Comparison of ENCODE assay signal across 19 cellular contexts in genomic region chr17:82151106-82151957, GRCh38. TPM values are rescaled to one million over a fixed set of nuclear protein-coding genes. Genes with fewer than 3 reads are reported as not detected.
A peak's percentile ranks its signal among the peaks of the same experiment; 100 is the strongest.
DNase-seq lines count a peak whose midpoint lies in the region; ATAC-seq and TF ChIP-seq lines count a peak whose summit lies in the region.
"Had no signal": no experiment of that assay in that cellular context is flagged by ENCODE, and none has a peak within 500 bp of the region (broad histone marks: within the 10 kb centered on the region; RNA-seq: fewer than 3 reads in every experiment).

No MANE protein-coding gene starts in this region.

- H3K4me1 ChIP-seq in osteoblast (ENCODE audit: insufficient read depth, low read length): peaks cover 3% of the 10 kb centered on the region
- peaks cover 0 to 29% (median 17%) of the 10 kb centered on the region in 4 donors for H3K4me1 ChIP-seq in stomach
- H3K4me1 ChIP-seq: Peyer's patch, SJCRH30 had no signal

- CTCF ChIA-PET in RWPE1 (lab: Yijun Ruan, JAX): interaction anchor here (2.2 kb wide), 1 partner anchor 121 kb away, joined by 13 read pairs; no protein-coding TSS in a partner anchor

- no peaks in the 10 kb centered on the region for H3K79me2 ChIP-seq in osteoblast (ENCODE audit: insufficient read depth, low read length)

- peaks cover 5% of the 10 kb centered on the region for H3K36me3 ChIP-seq in osteoblast (ENCODE audit: insufficient read depth, low read length)
- H3K36me3 ChIP-seq in stomach: peaks cover 0 to 34% (median 24%) of the 10 kb centered on the region in 4 donors
- H3K36me3 ChIP-seq: BLaER1 treated with 17β-estradiol and CSF1 and Interleukin-3, amounts not matched to agents 10 nM and 100 nM; SJCRH30 had no signal

- no peak overlapping the region for H3K4me2 ChIP-seq in osteoblast (ENCODE audit: insufficient read depth, low read length)
- H3K4me2 ChIP-seq: BLaER1 treated with 17β-estradiol and CSF1 and Interleukin-3, amounts not matched to agents 10 nM and 100 nM had no signal

- intact Hi-C loops in stomach (cut with DNase I; ENCODE audit: low total_unique reads): no loop called here

- peak overlapping the region; percentile 49 for H3K27ac ChIP-seq in RWPE1
- H3K27ac ChIP-seq in osteoblast (ENCODE audit: low read depth, low read length): no peak overlapping the region
- peak overlapping the region; percentile 81 to 93 (median 85) for H3K27ac ChIP-seq in stomach
- H3K27ac ChIP-seq: BLaER1 treated with 17β-estradiol and CSF1 and Interleukin-3, amounts not matched to agents 10 nM and 100 nM; Peyer's patch; SJCRH30 had no signal

- no peak overlapping the region for H2AFZ ChIP-seq in osteoblast (ENCODE audit: low read length)

- H3K4me3 ChIP-seq in osteoblast (ENCODE audit: insufficient read depth, low read length): no peak overlapping the region
- no peak overlapping the region for H3K4me3 ChIP-seq in stomach
- H3K4me3 ChIP-seq: BLaER1 treated with 17β-estradiol and CSF1 and Interleukin-3, amounts not matched to agents 10 nM and 100 nM; Peyer's patch; SJCRH30 had no signal

- in situ Hi-C loops in KBM-7 (cut with MboI; ENCODE audit: low pct_unique_long_range_greater_than_20kb, low sequenced_read_pairs) (no loop called here), ACHN (cut with HindIII; ENCODE audit: low pct_ligation_motif_present, low pct_unique_long_range_greater_than_20kb, low sequenced_read_pairs) (no loop called here)

- H3K9me3 ChIP-seq in osteoblast (ENCODE audit: low read depth, low read length) (no peaks in the 10 kb centered on the region), stomach (no peaks in the 10 kb centered on the region)
- H3K9me3 ChIP-seq: Peyer's patch, SJCRH30 had no signal

- no peak for TF ChIP-seq EP300 in stomach (IDR thresholded peaks at IDR 0.05)

- DNase-seq in D341Med (ENCODE audit: low spot score): peak; percentile 43
- no peak for DNase-seq in RWPE1 (ENCODE audit: low spot score)
- peak; percentile 58 for DNase-seq in osteoblast (ENCODE audit: insufficient read length, low spot score, missing footprints)
- DNase-seq in stomach: peak; percentile 33
- no peak for DNase-seq in KBM-7
- DNase-seq in ACHN: no peak
- no peak for DNase-seq in NCI-H2196 (lab: John Stamatoyannopoulos, UW; ENCODE audit: unreplicated experiment)
- DNase-seq: CD8-positive, alpha-beta T cell; DMS153; NCI-H1092; NCI-H1436; NCI-H1930; NCI-H226; NCI-H524; Peyer's patch; SJCRH30 had no signal

- POLR2A ChIA-PET in RWPE1 (lab: Yijun Ruan, JAX; ENCODE audit: low non-redundant PET): no interaction called here

- peaks cover 2% of the 10 kb centered on the region for H4K20me1 ChIP-seq in osteoblast (ENCODE audit: insufficient read depth, low read length)

- H3K27me3 ChIP-seq in osteoblast (ENCODE audit: insufficient read depth, low read length): no peaks in the 10 kb centered on the region
- H3K27me3 ChIP-seq in stomach: no peaks in the 10 kb centered on the region
- H3K27me3 ChIP-seq: BLaER1 treated with 17β-estradiol and CSF1 and Interleukin-3, amounts not matched to agents 10 nM and 100 nM; Peyer's patch; SJCRH30 had no signal

- no peak for TF ChIP-seq POLR2A in stomach (IDR thresholded peaks at IDR 0.05)

- no peak for ATAC-seq in GM18502 (IDR thresholded peaks at IDR 0.05; ENCODE audit: poor library complexity, unreplicated experiment)
- ATAC-seq: CD8-positive, alpha-beta T cell; HCT116 had no signal

- WGBS in stomach, 5 donors: 66 to 92% (median 81%) methylated on average over 12 to 22 of the region's 22 CpGs

- no peak for TF ChIP-seq CTCF in RWPE1 (conservative IDR thresholded peaks at IDR 0.05; ENCODE audit: low read depth)
- TF ChIP-seq CTCF in osteoblast (IDR thresholded peaks at IDR 0.05; ENCODE audit: extremely low read depth, low read depth, low read length): no peak
- no peak for TF ChIP-seq CTCF in stomach (IDR thresholded peaks at IDR 0.05)

RNA-seq across cellular contexts. Expression of gene FASN, which starts 53.3 kb away (rescaled TPM):
- 120 and 142 TPM in 2 replicates for total RNA-seq in osteoblast
- 100 to 1,000 TPM in 3 of 5 donors, 10 to 100 TPM in 2; 22.8 to 268 (median 175) TPM for total RNA-seq in stomach
- polyA plus RNA-seq in stomach: 10 to 100 TPM; 36.0 to 97.8 (median 53.3) TPM

Comparison
In these comparisons a context has a peak if more than half of its experiments do, and no peak if none do; other contexts are left out.
1. DNase-seq: peak in D341Med (single experiment), osteoblast (single experiment) and stomach (single experiment); none in RWPE1 (single experiment), KBM-7 (single experiment), ACHN (single experiment) and NCI-H2196 (single experiment).